8 cellular contexts compared by ENCODE assay signal in the genomic region with DNA sequence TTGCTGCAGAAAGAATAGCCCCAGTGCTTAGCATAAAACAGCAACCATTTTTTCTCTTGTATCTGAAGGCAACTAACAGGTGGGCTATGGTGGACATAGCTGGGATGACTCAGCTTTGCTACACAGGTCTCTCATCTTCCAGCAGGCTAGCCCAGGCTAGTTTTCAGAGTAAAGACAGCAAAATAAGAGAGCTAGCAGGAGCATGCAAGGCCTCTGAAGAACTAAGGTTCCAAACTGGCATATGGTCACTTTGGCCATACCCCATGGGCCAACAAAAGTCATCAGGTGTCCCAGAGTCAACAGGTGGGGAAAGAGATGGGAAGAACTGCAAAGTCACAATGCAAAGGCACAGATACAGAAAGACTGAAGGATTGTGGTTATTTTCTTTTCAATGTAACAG.
"Had no signal": no experiment of that assay in that cellular context is flagged by ENCODE, and none has a peak within 500 bp of the region (broad histone marks: within the 10 kb centered on the region; RNA-seq: fewer than 3 reads in every experiment).

No MANE protein-coding gene starts in this region.

- DNase-seq: H7, IMR-90 had no signal

- H3K27ac Mint-ChIP-seq: GM23338 had no signal

- ATAC-seq: GM23338, HCT116, K562 had no signal

- H3K9me3 ChIP-seq: HAP-1 had no signal

- H3K4me3 ChIP-seq: GM23338, HAP-1, K562 had no signal

- H3K4me3 Mint-ChIP-seq: GM23338 had no signal

- H3K4me1 ChIP-seq: HAP-1 had no signal

- H3K36me3 ChIP-seq: HAP-1 had no signal

- H3K9me3 Mint-ChIP-seq: GM23338 had no signal

- FAIRE-seq: H1, HTR-8/SVneo, K562 had no signal
